Comparison of ENCODE assay signal across 11 cellular contexts in the genomic region with DNA sequence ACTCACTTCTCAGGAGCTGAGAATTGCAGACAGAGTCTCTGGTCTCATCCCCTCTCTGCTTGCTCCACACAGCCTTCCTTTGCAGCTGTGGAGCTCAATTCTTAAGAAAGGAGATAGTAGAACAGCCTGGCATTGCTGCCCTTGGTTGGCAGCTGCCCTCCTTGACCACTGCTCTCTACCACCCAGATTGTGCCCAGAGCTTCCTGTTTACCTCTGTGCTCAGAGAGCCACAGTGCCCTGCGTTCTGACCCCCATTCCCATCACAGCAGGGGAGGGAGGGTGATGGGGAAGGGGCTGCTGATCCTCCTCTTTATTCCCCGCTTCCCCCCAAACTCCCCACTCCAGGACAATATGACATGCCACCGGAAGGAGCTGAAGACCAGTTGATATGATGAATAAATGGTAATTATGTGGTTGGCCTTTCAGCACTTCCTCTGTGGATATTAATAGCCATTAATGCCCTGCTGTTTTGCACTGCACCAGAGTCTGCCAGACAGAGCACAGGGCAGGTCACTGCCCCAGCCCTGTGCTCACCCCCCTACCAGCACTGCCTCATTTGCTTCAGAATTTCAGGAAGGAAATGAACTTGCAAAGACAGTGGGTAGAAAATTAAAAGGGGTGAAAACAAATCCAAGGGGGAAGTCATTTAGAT.
DNase-seq lines count a peak whose midpoint lies in the region; ATAC-seq, FAIRE-seq and TF ChIP-seq lines count a peak whose summit lies in the region.
"Had no signal": no experiment of that assay in that cellular context is flagged by ENCODE, and none has a peak within 500 bp of the region (broad histone marks: within the 10 kb centered on the region; RNA-seq: fewer than 3 reads in every experiment).

No MANE protein-coding gene starts in this region.

- no peak for FAIRE-seq in RCC 7860 (lab: Jason Lieb, UNC)
- FAIRE-seq: G401.6 had no signal

- no peaks in the 10 kb centered on the region for H3K9me2 ChIP-seq in PC-9 (ENCODE audit: insufficient read depth)

- no peak overlapping the region for H3K4me3 ChIP-seq in PC-9
- H3K4me3 ChIP-seq: hepatocyte had no signal

- no peaks in the 10 kb centered on the region for H3K36me3 ChIP-seq in PC-9 (ENCODE audit: low read depth)

- no peak overlapping the region for H3K4me2 ChIP-seq in PC-9
- H3K4me2 ChIP-seq: hepatocyte had no signal

- CTCF ChIA-PET in PC-9 (lab: Charles Lee) = no interaction called here

- H4K20me1 ChIP-seq in PC-9 (ENCODE audit: insufficient read depth) = no peaks in the 10 kb centered on the region

- intact Hi-C loops in PC-9 (cut with micrococcal nuclease; ENCODE audit: unreplicated experiment) = no loop called here

- H3K27ac ChIP-seq in PC-9 = no peak overlapping the region
- H3K27ac ChIP-seq: hepatocyte had no signal

- peak; percentile 17 for DNase-seq in RCC 7860 (ENCODE audit: low spot score)
- peak; percentile 44 for DNase-seq in renal cortical epithelial cell (ENCODE audit: low read depth)
- DNase-seq in PC-9 = no peak
- no peak for DNase-seq in activated CD8-positive, alpha-beta memory T cell treated with anti-CD3 and anti-CD28 coated beads, Interleukin-2, amount 50 U/mL, for 48 hours
- no peak for DNase-seq in KG1 (lab: John Stamatoyannopoulos, UW)
- DNase-seq: NCI-H187 treated with DMSO at 0.1 percent for 48 hours had no signal

- ATAC-seq in GM19043 (IDR thresholded peaks at IDR 0.05; ENCODE audit: low read depth, unreplicated experiment) (peak; percentile 38), HG03064 (IDR thresholded peaks at IDR 0.05; ENCODE audit: low read depth, unreplicated experiment) (peak; percentile 28), HG03280 (IDR thresholded peaks at IDR 0.05; ENCODE audit: unreplicated experiment) (no peak)

- no peaks in the 10 kb centered on the region for H3K79me2 ChIP-seq in PC-9 (ENCODE audit: low read depth)
- H3K79me2 ChIP-seq: hepatocyte had no signal

- TF ChIP-seq CTCF in PC-9 (conservative IDR thresholded peaks at IDR 0.05) = no peak

- no peaks in the 10 kb centered on the region for H3F3A ChIP-seq in PC-9 (ENCODE audit: insufficient read depth, low read depth)

- POLR2A ChIA-PET in PC-9 (lab: Charles Lee; ENCODE audit: unreplicated experiment) = no interaction called here

- no peak overlapping the region for H2AFZ ChIP-seq in PC-9
- H2AFZ ChIP-seq: hepatocyte had no signal

- BruUV-seq in PC-9 (replicated peaks; lab: Mats Ljungman, UMichigan) = no TSS peak

- H3K9me3 ChIP-seq in PC-9 (ENCODE audit: insufficient read depth, low read depth) = no peaks in the 10 kb centered on the region

- H3K27me3 ChIP-seq in PC-9 (ENCODE audit: insufficient read depth, low read depth) = no peaks in the 10 kb centered on the region

- H3K4me1 ChIP-seq in PC-9 (replicated peaks; ENCODE audit: insufficient read depth) = no peaks in the 10 kb centered on the region

Comparison
In these comparisons a context has a peak if more than half of its experiments do, and no peak if none do; other contexts are left out.
1. DNase-seq: peak in RCC 7860 (single experiment) and renal cortical epithelial cell (single experiment); none in PC-9 (0 of 2), activated CD8-positive, alpha-beta memory T cell treated with anti-CD3 and anti-CD28 coated beads, Interleukin-2, amount 50 U/mL, for 48 hours (single experiment) and KG1 (single experiment).